1 cellular context compared by ENCODE assay signal in the genomic region with DNA sequence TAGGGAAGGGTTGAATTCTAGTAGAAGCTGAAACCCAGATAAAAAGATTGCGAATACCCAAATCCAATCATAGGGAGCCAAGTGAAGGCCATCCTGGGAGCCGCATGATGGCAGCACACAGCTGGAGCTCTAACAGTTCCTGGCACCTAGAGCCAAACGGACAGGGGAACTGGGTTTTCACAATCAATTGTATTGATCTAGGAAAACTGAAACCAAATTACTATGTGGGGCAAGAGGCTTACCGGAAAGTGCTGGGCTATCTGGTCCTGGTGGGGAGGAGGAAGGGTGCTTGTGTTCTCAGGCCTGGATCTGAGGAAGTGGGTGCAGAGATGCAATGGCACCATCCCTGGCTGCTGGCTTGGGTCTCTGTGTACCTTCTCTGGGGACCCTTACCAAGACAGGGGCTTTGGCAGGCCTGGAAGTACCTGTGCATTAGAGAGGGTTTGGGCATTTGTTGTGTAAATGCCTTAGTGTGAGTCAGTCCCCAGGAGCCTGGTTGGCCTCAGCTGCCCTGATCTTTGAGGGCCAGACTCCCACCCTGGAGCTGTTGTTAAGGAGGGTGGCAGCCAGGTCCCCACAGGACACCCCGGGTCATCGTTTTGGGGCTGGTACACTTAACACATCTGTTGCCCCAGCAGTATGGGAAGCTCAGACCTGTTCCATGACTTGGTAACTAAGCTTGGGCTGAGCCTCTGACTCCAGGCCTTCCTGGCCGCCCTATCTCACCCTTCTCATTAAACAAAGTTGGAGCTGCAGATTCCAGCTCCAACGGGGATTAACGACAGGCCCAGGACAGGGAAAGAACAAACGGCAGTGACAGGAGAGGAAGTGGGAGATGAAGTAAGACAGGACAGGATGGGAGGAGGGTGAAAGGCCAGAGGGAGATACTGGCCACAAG.
TF ChIP-seq lines count a peak whose summit lies in the region.

No MANE protein-coding gene starts in this region.

TF ChIP-seq in K562, 482 proteins besides CTCF, POLR2A, EP300 and RAD21:
- TF ChIP-seq GATA2 (CRISPR knock-in tag; IDR thresholded peaks at IDR 0.05) (no peak), SPI1 (IDR thresholded peaks at IDR 0.05; ENCODE audit: borderline replicate concordance, low read depth, low read length) (peak; percentile 59; the same call in 1 of the 2 replicates), ZFX (CRISPR knock-in tag; IDR thresholded peaks at IDR 0.05) (peak; percentile 34), CEBPG (CRISPR knock-in tag; IDR thresholded peaks at IDR 0.05) (no peak), CEBPG (tag; conservative IDR thresholded peaks at IDR 0.05 in 1 of 2, IDR thresholded peaks at IDR 0.05 in 1 of 2) (no peak), PTBP1 (IDR thresholded peaks at IDR 0.05; ENCODE audit: low read depth, low read length) (no peak)
